1 cellular context compared by ENCODE assay signal in the genomic region with DNA sequence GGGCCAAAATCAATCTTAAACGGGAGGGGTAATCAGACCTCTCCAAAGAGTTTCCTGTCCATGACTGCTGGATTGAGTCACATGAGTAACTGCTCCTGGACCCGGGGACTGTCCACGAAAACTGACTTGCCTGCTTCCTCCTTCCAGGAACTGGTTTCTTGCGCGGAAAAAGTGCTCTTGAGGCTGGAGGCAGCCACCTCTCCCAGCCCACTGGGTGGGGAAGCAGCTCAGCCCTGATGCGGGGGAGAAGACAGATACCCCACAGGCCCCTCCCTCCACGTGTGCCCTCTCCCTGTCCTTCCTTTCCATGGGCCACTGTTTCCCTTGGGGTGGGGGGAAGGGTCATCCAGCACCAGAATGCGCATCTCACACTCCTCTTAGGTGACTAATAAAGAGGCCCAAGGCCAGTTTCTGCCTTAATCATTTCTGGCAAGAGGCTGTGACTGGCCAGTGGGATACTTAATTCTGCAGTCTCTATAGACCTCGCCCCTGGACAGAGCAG.
TF ChIP-seq lines count a peak whose summit lies in the region.

No MANE protein-coding gene starts in this region.

TF ChIP-seq in liver, 16 proteins besides CTCF, POLR2A, EP300 and RAD21 (continued from another document):
- TF ChIP-seq GABPA (IDR thresholded peaks at IDR 0.05 in 1 of 2, conservative IDR thresholded peaks at IDR 0.05 in 1 of 2), result peak in 1 of 2 donors; percentile 39
- no peak for TF ChIP-seq SP1 (IDR thresholded peaks at IDR 0.05)
- no peak for TF ChIP-seq FOXA2 (IDR thresholded peaks at IDR 0.05)
